1 cellular context compared by ENCODE assay signal in genomic region chr3:63386568-63386967, GRCh38.
TF ChIP-seq lines count a peak whose summit lies in the region.

No MANE protein-coding gene starts in this region.

TF ChIP-seq in HepG2, 621 proteins besides CTCF, POLR2A, EP300 and RAD21:
- no peak for TF ChIP-seq ZNF747 (CRISPR knock-in tag; IDR thresholded peaks at IDR 0.05; ENCODE audit: borderline replicate concordance)
- TF ChIP-seq CENPBD1 (CRISPR knock-in tag; IDR thresholded peaks at IDR 0.05; ENCODE audit: borderline replicate concordance, low read depth): no peak
- TF ChIP-seq EED (CRISPR knock-in tag; IDR thresholded peaks at IDR 0.05): no peak
- TF ChIP-seq SP5 (CRISPR knock-in tag; IDR thresholded peaks at IDR 0.05; ENCODE audit: borderline replicate concordance, low read depth): no peak
- no peak for TF ChIP-seq ZNF282 (IDR thresholded peaks at IDR 0.05; ENCODE audit: partially characterized antibody)
- no peak for TF ChIP-seq ZNF337 (CRISPR knock-in tag; IDR thresholded peaks at IDR 0.05; ENCODE audit: borderline replicate concordance, low read depth)
- TF ChIP-seq AGO1 (IDR thresholded peaks at IDR 0.05; ENCODE audit: low read depth, low read length, poor library complexity, severe bottlenecking): no peak
- TF ChIP-seq ZNF230 (CRISPR knock-in tag; IDR thresholded peaks at IDR 0.05): no peak
- TF ChIP-seq CREBL2 (CRISPR knock-in tag; IDR thresholded peaks at IDR 0.05; ENCODE audit: borderline replicate concordance): no peak
- TF ChIP-seq ZNF775 (CRISPR knock-in tag; IDR thresholded peaks at IDR 0.05; ENCODE audit: borderline replicate concordance): no peak
- no peak for TF ChIP-seq KLF16 (CRISPR knock-in tag; IDR thresholded peaks at IDR 0.05)
- no peak for TF ChIP-seq NFYC (CRISPR knock-in tag; IDR thresholded peaks at IDR 0.05)
- no peak for TF ChIP-seq ZSCAN12 (CRISPR knock-in tag; IDR thresholded peaks at IDR 0.05)
- TF ChIP-seq ZSCAN9 (CRISPR knock-in tag; IDR thresholded peaks at IDR 0.05; ENCODE audit: borderline replicate concordance): no peak
- TF ChIP-seq YEATS4 (CRISPR knock-in tag; IDR thresholded peaks at IDR 0.05; ENCODE audit: borderline replicate concordance): no peak
- no peak for TF ChIP-seq NCOA2 (CRISPR knock-in tag; IDR thresholded peaks at IDR 0.05)
- TF ChIP-seq ZNF562 (CRISPR knock-in tag; IDR thresholded peaks at IDR 0.05; ENCODE audit: borderline replicate concordance): no peak
TF ChIP-seq in HepG2: peak in this region for 0.
